In genomic region chrX:121110536-121110935, GRCh38 we compare ENCODE assay signal across 8 cellular contexts.
"Had no signal": no experiment of that assay in that cellular context is flagged by ENCODE, and none has a peak within 500 bp of the region (broad histone marks: within the 10 kb centered on the region; RNA-seq: fewer than 3 reads in every experiment).

No MANE protein-coding gene starts in this region.

- H3K4me1 ChIP-seq: HAP-1 had no signal

- H3K27ac ChIP-seq: GM23248 had no signal

- H3K36me3 ChIP-seq: HAP-1 had no signal

- H3K9ac ChIP-seq: GM23248 had no signal

- DNase-seq: GM23248, GOT3, H7, IMR-90, KBM-7 had no signal

- ATAC-seq: HCT116 had no signal

- H2AFZ ChIP-seq: GM23248 had no signal

- H3K9me3 ChIP-seq: HAP-1 had no signal

- FAIRE-seq: HTR-8/SVneo had no signal

- H3K4me3 ChIP-seq: GM23248, HAP-1 had no signal
